ENCODE assay signal across 8 cellular contexts in genomic region chr4:82865592-82865991, GRCh38. TPM values are rescaled to one million over a fixed set of nuclear protein-coding genes. Genes with fewer than 3 reads are reported as not detected.
DNase-seq lines count a peak whose midpoint lies in the region; ATAC-seq and TF ChIP-seq lines count a peak whose summit lies in the region.

No MANE protein-coding gene starts in this region.

- TF ChIP-seq CTCF in retinal pigment epithelial cell (conservative IDR thresholded peaks at IDR 0.05; ENCODE audit: low read depth, low read length) (no peak), BE2C (IDR thresholded peaks at IDR 0.05; ENCODE audit: low read depth, low read length) (no peak)

- H3K27ac ChIP-seq in SJCRH30: no peak overlapping the region

- no peaks in the 10 kb centered on the region for H3K27me3 ChIP-seq in SJCRH30
- H3K27me3 ChIP-seq in BE2C: no peaks in the 10 kb centered on the region; the same call in 1 of the 2 replicates

- peak; percentile 32 for DNase-seq in RPMI8226
- peak; percentile 34 for DNase-seq in retinal pigment epithelial cell (ENCODE audit: low read depth)
- DNase-seq in SJCRH30: no peak
- DNase-seq in NCI-H187 (lab: John Stamatoyannopoulos, UW): no peak
- no peak for DNase-seq in stimulated activated naive CD4-positive, alpha-beta T cell treated with Interleukin-2 at 50 U/mL for 16 hours (lab: John Stamatoyannopoulos, UW)
- DNase-seq in BE2C: no peak

- ATAC-seq in GM21447 (IDR thresholded peaks at IDR 0.05; ENCODE audit: unreplicated experiment) (peak; percentile 43), esophagus mucosa (peak; percentile 89)

- H3K4me3 ChIP-seq in retinal pigment epithelial cell (ENCODE audit: low read length): no peak overlapping the region
- no peak overlapping the region for H3K4me3 ChIP-seq in SJCRH30
- H3K4me3 ChIP-seq in BE2C (ENCODE audit: low read depth, low read length): no peak overlapping the region

- H3K9me3 ChIP-seq in SJCRH30 (replicated peaks) (no peaks in the 10 kb centered on the region), BE2C (no peaks in the 10 kb centered on the region)

- H3K36me3 ChIP-seq in SJCRH30 (peaks cover 89% of the 10 kb centered on the region), BE2C (peaks cover 82% of the 10 kb centered on the region)

- H3K4me1 ChIP-seq in SJCRH30 (no peaks in the 10 kb centered on the region), BE2C (no peaks in the 10 kb centered on the region)

RNA-seq across cellular contexts. Expression of gene SEC31A, which starts 25.4 kb away (rescaled TPM):
- total RNA-seq in esophagus mucosa: 122 TPM
- total RNA-seq in SJCRH30 (2014; rRNA removed; shearing (Covaris generic)): 139 and 153 TPM in 2 replicates
- 105 TPM for polyA plus RNA-seq in BE2C (2012; ENCODE audit: insufficient read depth, insufficient read length, low read depth)

RNA-seq across cellular contexts. Expression of gene THAP9, which starts 34.9 kb away (rescaled TPM):
- total RNA-seq in esophagus mucosa: 2.4 TPM
- 13.0 and 15.3 TPM in 2 replicates for total RNA-seq in SJCRH30 (2014; rRNA removed; shearing (Covaris generic))
- polyA plus RNA-seq in BE2C (2012; ENCODE audit: insufficient read depth, insufficient read length, low read depth): 3.0 TPM

Comparison
In these comparisons a context has a peak if more than half of its experiments do, and no peak if none do; other contexts are left out.
1. DNase-seq: peak in RPMI8226 (single experiment) and retinal pigment epithelial cell (single experiment); none in SJCRH30 (0 of 2), NCI-H187 (0 of 2), stimulated activated naive CD4-positive, alpha-beta T cell treated with Interleukin-2 at 50 U/mL for 16 hours (single experiment) and BE2C (single experiment).